In genomic region chr19:1847684-1848398, GRCh38 we compare ENCODE assay signal across 1 cellular context.
TF ChIP-seq lines count a peak whose summit lies in the region.

No MANE protein-coding gene starts in this region.

TF ChIP-seq in HEK293, 187 proteins besides CTCF, POLR2A, EP300 and RAD21 (continued from another document):
- TF ChIP-seq, protein P1, sequence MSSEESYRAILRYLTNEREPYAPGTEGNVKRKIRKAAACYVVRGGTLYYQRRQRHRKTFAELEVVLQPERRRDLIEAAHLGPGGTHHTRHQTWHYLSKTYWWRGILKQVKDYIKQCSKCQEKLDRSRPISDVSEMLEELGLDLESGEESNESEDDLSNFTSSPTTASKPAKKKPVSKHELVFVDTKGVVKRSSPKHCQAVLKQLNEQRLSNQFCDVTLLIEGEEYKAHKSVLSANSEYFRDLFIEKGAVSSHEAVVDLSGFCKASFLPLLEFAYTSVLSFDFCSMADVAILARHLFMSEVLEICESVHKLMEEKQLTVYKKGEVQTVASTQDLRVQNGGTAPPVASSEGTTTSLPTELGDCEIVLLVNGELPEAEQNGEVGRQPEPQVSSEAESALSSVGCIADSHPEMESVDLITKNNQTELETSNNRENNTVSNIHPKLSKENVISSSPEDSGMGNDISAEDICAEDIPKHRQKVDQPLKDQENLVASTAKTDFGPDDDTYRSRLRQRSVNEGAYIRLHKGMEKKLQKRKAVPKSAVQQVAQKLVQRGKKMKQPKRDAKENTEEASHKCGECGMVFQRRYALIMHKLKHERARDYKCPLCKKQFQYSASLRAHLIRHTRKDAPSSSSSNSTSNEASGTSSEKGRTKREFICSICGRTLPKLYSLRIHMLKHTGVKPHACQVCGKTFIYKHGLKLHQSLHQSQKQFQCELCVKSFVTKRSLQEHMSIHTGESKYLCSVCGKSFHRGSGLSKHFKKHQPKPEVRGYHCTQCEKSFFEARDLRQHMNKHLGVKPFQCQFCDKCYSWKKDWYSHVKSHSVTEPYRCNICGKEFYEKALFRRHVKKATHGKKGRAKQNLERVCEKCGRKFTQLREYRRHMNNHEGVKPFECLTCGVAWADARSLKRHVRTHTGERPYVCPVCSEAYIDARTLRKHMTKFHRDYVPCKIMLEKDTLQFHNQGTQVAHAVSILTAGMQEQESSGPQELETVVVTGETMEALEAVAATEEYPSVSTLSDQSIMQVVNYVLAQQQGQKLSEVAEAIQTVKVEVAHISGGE (tag by site-specific recombination; conservative IDR thresholded peaks at IDR 0.05; ENCODE audit: low read depth) = peak; percentile 86
- no peak for TF ChIP-seq ZNF169 (tag by site-specific recombination; IDR thresholded peaks at IDR 0.05)
- TF ChIP-seq ZNF704 (tag by site-specific recombination; IDR thresholded peaks at IDR 0.05) = no peak
- 0 out of 2 replicates have a peak, but pooled peaks have one; percentile 43 for TF ChIP-seq ZNF629 (tag by site-specific recombination; IDR thresholded peaks at IDR 0.05)
- no peak for TF ChIP-seq REPIN1 (tag by site-specific recombination; IDR thresholded peaks at IDR 0.05; ENCODE audit: low read depth)
- TF ChIP-seq, protein P2, sequence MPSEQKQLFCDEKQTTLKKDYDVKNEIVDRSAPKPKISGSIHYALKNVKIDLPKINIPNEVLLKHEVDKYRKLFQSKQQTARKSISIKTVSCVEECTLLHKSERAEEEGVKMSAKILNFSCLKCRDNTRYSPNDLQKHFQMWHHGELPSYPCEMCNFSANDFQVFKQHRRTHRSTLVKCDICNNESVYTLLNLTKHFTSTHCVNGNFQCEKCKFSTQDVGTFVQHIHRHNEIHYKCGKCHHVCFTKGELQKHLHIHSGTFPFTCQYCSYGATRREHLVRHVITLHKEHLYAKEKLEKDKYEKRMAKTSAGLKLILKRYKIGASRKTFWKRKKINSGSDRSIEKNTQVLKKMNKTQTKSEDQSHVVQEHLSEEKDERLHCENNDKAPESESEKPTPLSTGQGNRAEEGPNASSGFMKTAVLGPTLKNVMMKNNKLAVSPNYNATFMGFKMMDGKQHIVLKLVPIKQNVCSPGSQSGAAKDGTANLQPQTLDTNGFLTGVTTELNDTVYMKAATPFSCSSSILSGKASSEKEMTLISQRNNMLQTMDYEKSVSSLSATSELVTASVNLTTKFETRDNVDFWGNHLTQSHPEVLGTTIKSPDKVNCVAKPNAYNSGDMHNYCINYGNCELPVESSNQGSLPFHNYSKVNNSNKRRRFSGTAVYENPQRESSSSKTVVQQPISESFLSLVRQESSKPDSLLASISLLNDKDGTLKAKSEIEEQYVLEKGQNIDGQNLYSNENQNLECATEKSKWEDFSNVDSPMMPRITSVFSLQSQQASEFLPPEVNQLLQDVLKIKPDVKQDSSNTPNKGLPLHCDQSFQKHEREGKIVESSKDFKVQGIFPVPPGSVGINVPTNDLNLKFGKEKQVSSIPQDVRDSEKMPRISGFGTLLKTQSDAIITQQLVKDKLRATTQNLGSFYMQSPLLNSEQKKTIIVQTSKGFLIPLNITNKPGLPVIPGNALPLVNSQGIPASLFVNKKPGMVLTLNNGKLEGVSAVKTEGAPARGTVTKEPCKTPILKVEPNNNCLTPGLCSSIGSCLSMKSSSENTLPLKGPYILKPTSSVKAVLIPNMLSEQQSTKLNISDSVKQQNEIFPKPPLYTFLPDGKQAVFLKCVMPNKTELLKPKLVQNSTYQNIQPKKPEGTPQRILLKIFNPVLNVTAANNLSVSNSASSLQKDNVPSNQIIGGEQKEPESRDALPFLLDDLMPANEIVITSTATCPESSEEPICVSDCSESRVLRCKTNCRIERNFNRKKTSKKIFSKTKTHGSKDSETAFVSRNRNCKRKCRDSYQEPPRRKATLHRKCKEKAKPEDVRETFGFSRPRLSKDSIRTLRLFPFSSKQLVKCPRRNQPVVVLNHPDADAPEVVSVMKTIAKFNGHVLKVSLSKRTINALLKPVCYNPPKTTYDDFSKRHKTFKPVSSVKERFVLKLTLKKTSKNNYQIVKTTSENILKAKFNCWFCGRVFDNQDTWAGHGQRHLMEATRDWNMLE (tag by site-specific recombination; conservative IDR thresholded peaks at IDR 0.05; ENCODE audit: low read depth) = no peak
